22 cellular contexts compared by ENCODE assay signal in genomic region chr13:91745962-91746361, GRCh38.
"Had no signal": no experiment of that assay in that cellular context is flagged by ENCODE, and none has a peak within 500 bp of the region (broad histone marks: within the 10 kb centered on the region; RNA-seq: fewer than 3 reads in every experiment).

No MANE protein-coding gene starts in this region.

- H3K9me3 ChIP-seq: body of pancreas, upper lobe of right lung had no signal

- H3K27ac ChIP-seq: body of pancreas, dorsolateral prefrontal cortex, epithelial cell of prostate, skin epidermis, suprapubic skin, upper lobe of right lung had no signal

- DNase-seq: activated CD4-positive, alpha-beta T cell treated with anti-CD3 and anti-CD28 coated beads, Interleukin-2, amount 10 ng/mL, durations not matched to agents 7 days and 5 days; activated CD8-positive, alpha-beta memory T cell treated with anti-CD3 and anti-CD28 coated beads, Interleukin-2, amount 50 U/mL, for 4 hours; activated naive CD4-positive, alpha-beta T cell treated with anti-CD3 and anti-CD28 coated beads for 36 hours; activated T-cell treated with anti-CD3 and anti-CD28 coated beads, Interleukin-2, amount 50 U/mL, for 4 hours; body of pancreas; central memory CD4-positive, alpha-beta T cell; dorsolateral prefrontal cortex; endodermal cell; foreskin fibroblast; hippocampal formation; left colon; right cardiac atrium; stimulated activated CD4-positive, alpha-beta T cell treated with anti-CD3 and anti-CD28 coated beads, Interleukin-2, amount 100 ng/mL, for 48 hours; stimulated activated naive CD8-positive, alpha-beta T cell treated with anti-CD3 and anti-CD28 coated beads, Interleukin-15, amount 100 ng/mL, for 72 hours; upper lobe of right lung had no signal

- H3K4me3 Mint-ChIP-seq: activated CD4-positive, alpha-beta T cell treated with anti-CD3 and anti-CD28 coated beads, Interleukin-2, amount 10 ng/mL, durations not matched to agents 7 days and 5 days; activated naive CD4-positive, alpha-beta T cell treated with anti-CD3 and anti-CD28 coated beads for 36 hours; activated T-cell treated with anti-CD3 and anti-CD28 coated beads, Interleukin-2, amount 50 U/mL, for 4 hours; endodermal cell; nephron; stimulated activated naive CD8-positive, alpha-beta T cell treated with anti-CD3 and anti-CD28 coated beads, Interleukin-15, amount 100 ng/mL, for 72 hours; T-helper 1 cell treated with Interleukin-12 subunit alpha and Interleukin-12 subunit beta and Interleukin-4 antibody, amounts not matched to agents 30 μg/mL and 1 μg/mL, for 36 hours had no signal

- H3K4me3 ChIP-seq: body of pancreas, dorsolateral prefrontal cortex, lung, skin epidermis, suprapubic skin, upper lobe of right lung had no signal

- H3K36me3 ChIP-seq: suprapubic skin, upper lobe of right lung had no signal

- ATAC-seq: activated CD4-positive, CD25-positive, alpha-beta regulatory T cell treated with anti-CD3 and anti-CD28 coated beads, Interleukin-2, amount 50 U/mL, for 24 hours; activated T-cell treated with anti-CD3 and anti-CD28 coated beads, Interleukin-2, amount 50 U/mL, for 4 hours; body of pancreas; left colon; right cardiac atrium; stimulated activated naive CD8-positive, alpha-beta T cell treated with anti-CD3 and anti-CD28 coated beads, Interleukin-15, amount 100 ng/mL, for 72 hours; upper lobe of right lung had no signal

- H3K4me1 ChIP-seq: body of pancreas, suprapubic skin, upper lobe of right lung had no signal

- H3K27ac Mint-ChIP-seq: activated CD4-positive, alpha-beta T cell treated with anti-CD3 and anti-CD28 coated beads, Interleukin-2, amount 10 ng/mL, durations not matched to agents 7 days and 5 days; activated naive CD4-positive, alpha-beta T cell treated with anti-CD3 and anti-CD28 coated beads for 36 hours; endodermal cell; stimulated activated naive CD8-positive, alpha-beta T cell treated with anti-CD3 and anti-CD28 coated beads, Interleukin-15, amount 100 ng/mL, for 72 hours; T-helper 1 cell treated with Interleukin-12 subunit alpha and Interleukin-12 subunit beta and Interleukin-4 antibody, amounts not matched to agents 30 μg/mL and 1 μg/mL, for 36 hours had no signal

- H3K27me3 ChIP-seq: body of pancreas, dorsolateral prefrontal cortex, suprapubic skin, upper lobe of right lung had no signal

- H3K4me1 Mint-ChIP-seq: activated CD4-positive, alpha-beta T cell treated with anti-CD3 and anti-CD28 coated beads, Interleukin-2, amount 10 ng/mL, durations not matched to agents 7 days and 5 days; nephron; stimulated activated naive CD8-positive, alpha-beta T cell treated with anti-CD3 and anti-CD28 coated beads, Interleukin-15, amount 100 ng/mL, for 72 hours had no signal

- H3K27me3 Mint-ChIP-seq: activated CD4-positive, alpha-beta T cell treated with anti-CD3 and anti-CD28 coated beads, Interleukin-2, amount 10 ng/mL, durations not matched to agents 7 days and 5 days; stimulated activated naive CD8-positive, alpha-beta T cell treated with anti-CD3 and anti-CD28 coated beads, Interleukin-15, amount 100 ng/mL, for 72 hours had no signal

- H3K9me3 Mint-ChIP-seq: activated CD4-positive, alpha-beta T cell treated with anti-CD3 and anti-CD28 coated beads, Interleukin-2, amount 10 ng/mL, durations not matched to agents 7 days and 5 days; activated naive CD4-positive, alpha-beta T cell treated with anti-CD3 and anti-CD28 coated beads for 36 hours; activated T-cell treated with anti-CD3 and anti-CD28 coated beads, Interleukin-2, amount 50 U/mL, for 4 hours; endodermal cell; T-helper 1 cell treated with Interleukin-12 subunit alpha and Interleukin-12 subunit beta and Interleukin-4 antibody, amounts not matched to agents 30 μg/mL and 1 μg/mL, for 36 hours had no signal
